ENCODE assay signal across 29 cellular contexts in genomic region chr18:66219817-66220216, GRCh38.
"Had no signal": no experiment of that assay in that cellular context is flagged by ENCODE, and none has a peak within 500 bp of the region (broad histone marks: within the 10 kb centered on the region; RNA-seq: fewer than 3 reads in every experiment).

No MANE protein-coding gene starts in this region.

- H3K27ac ChIP-seq: colonic mucosa, coronary artery, dorsolateral prefrontal cortex, epithelial cell of prostate, esophagus muscularis mucosa, esophagus squamous epithelium, foreskin keratinocyte, gastrocnemius medialis, gastroesophageal sphincter, heart left ventricle, heart right ventricle, hepatocyte had no signal

- H3K9me3 ChIP-seq: colonic mucosa, esophagus muscularis mucosa, esophagus squamous epithelium, gastrocnemius medialis, gastroesophageal sphincter, heart left ventricle had no signal

- ATAC-seq: effector memory CD8-positive, alpha-beta T cell; esophagus mucosa; foreskin keratinocyte; gastrocnemius medialis; gastroesophageal sphincter; heart left ventricle; heart right ventricle had no signal

- H3K4me2 ChIP-seq: hepatocyte had no signal

- H3K4me3 ChIP-seq: colonic mucosa, coronary artery, dorsolateral prefrontal cortex, esophagus muscularis mucosa, esophagus squamous epithelium, gastrocnemius medialis, gastroesophageal sphincter, heart left ventricle, heart right ventricle, hepatocyte had no signal

- H3K36me3 ChIP-seq: colonic mucosa, esophagus muscularis mucosa, esophagus squamous epithelium, gastrocnemius medialis, gastroesophageal sphincter, heart left ventricle, heart right ventricle had no signal

- DNase-seq: colonic mucosa; cortex of kidney; dermis blood vessel endothelial cell; dorsolateral prefrontal cortex; effector CD4-positive, alpha-beta T cell; effector CD8-positive, alpha-beta T cell; effector memory CD4-positive, alpha-beta T cell; effector memory CD8-positive, alpha-beta T cell; endodermal cell; erythroblast; esophagus squamous epithelium; foreskin fibroblast; foreskin keratinocyte; foreskin melanocyte; gastrocnemius medialis; glutamatergic neuron; head of caudate nucleus; heart left ventricle; heart right ventricle had no signal

- H3K4me1 ChIP-seq: colonic mucosa, esophagus muscularis mucosa, esophagus squamous epithelium, foreskin keratinocyte, gastrocnemius medialis, gastroesophageal sphincter, heart left ventricle, heart right ventricle had no signal

- FAIRE-seq: colon, endometrium, endothelial cell of umbilical vein, frontal cortex had no signal
